ENCODE assay signal across 25 cellular contexts in the genomic region with DNA sequence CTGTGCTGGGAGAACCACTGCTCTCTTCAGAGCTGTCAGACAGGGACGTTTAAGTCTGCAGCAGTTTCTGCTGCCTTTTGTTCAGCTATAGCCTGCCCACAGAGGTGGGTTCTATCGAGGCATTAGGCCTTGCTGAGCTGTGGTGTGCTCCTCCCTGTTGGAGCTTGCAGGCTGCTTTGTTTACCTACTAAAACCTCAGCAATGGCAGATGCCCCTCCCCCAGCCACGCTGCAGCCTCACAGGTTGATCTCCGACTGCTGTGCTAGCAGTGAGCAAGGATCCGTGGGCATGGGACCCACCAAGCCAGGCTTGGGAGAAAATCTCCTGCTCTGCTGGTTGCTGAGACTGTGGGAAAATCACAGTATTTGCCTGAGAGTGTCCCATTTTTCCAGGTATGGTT.
DNase-seq lines count a peak whose midpoint lies in the region; ATAC-seq, FAIRE-seq and TF ChIP-seq lines count a peak whose summit lies in the region.
"Had no signal": no experiment of that assay in that cellular context is flagged by ENCODE, and none has a peak within 500 bp of the region (broad histone marks: within the 10 kb centered on the region; RNA-seq: fewer than 3 reads in every experiment).

No MANE protein-coding gene starts in this region.

- H3K27ac ChIP-seq in HepG2 (ENCODE audit: extremely low read length, insufficient read depth, low read length): no peak overlapping the region
- H3K27ac ChIP-seq in right lobe of liver: no peak overlapping the region
- no peak overlapping the region for H3K27ac ChIP-seq in endodermal cell (ENCODE audit: low read depth, low read length)
- H3K27ac ChIP-seq: SJCRH30 had no signal

- WGBS in HepG2 (ENCODE audit: low lambda C conversion rate): no CpG with 5 or more reads among the region's 5 CpGs
- WGBS in right lobe of liver (ENCODE audit: insufficient coverage, low coverage, low lambda C conversion rate, missing lambda C conversion rate): no CpG with 5 or more reads among the region's 5 CpGs
- WGBS in endodermal cell (ENCODE audit: insufficient coverage in 1 of 2, insufficient read length in 1 of 2), 2 experiments: 60% methylated on average over 1 to 5 of the region's 5 CpGs

- TF ChIP-seq POLR2A in HepG2 (IDR thresholded peaks at IDR 0.05; ENCODE audit: insufficient read depth in 1 of 2, low read depth in 2 of 2, low read length in 2 of 2) (no peak), right lobe of liver (IDR thresholded peaks at IDR 0.05) (no peak)

- H3K9me3 Mint-ChIP-seq in endodermal cell (peaks cover 56% of the 10 kb centered on the region), osteocyte (ENCODE audit: unreplicated experiment) (peaks cover 19% of the 10 kb centered on the region)
- peaks cover 6 to 9% of the 10 kb centered on the region in 2 donors for H3K9me3 Mint-ChIP-seq in stimulated activated naive B cell treated with anti-CD40 and anti-IgM and Interleukin-4, amounts not matched to agents 10 μg/mL and 1 μg/mL and 100 μg/mL, for 72 hours

- no peak for DNase-seq in HepG2 (ENCODE audit: low spot score)
- DNase-seq in right lobe of liver: no peak
- peak; percentile 0 for DNase-seq in NCI-H774 (lab: John Stamatoyannopoulos, UW)
- peak; percentile 66 for DNase-seq in endodermal cell
- DNase-seq in osteocyte (ENCODE audit: extremely low spot score, unreplicated experiment): peak; percentile 65
- DNase-seq in stimulated activated naive B cell treated with anti-CD40 and anti-IgM and Interleukin-4, amounts not matched to agents 10 μg/mL and 1 μg/mL and 100 μg/mL, for 72 hours: no peak
- DNase-seq in AML-193 (lab: John Stamatoyannopoulos, UW): no peak
- DNase-seq: DMS53; GF-D8; Kasumi-1; MG63; NCI-H1048; NCI-H1436; NCI-H187 treated with DMSO at 0.1 percent for 48 hours; NCI-H2227 treated with DMSO at 0.1 percent for 48 hours; NCI-H510A; NK-92 treated with Interleukin-12 subunit alpha and Interleukin-12 subunit beta, amount 100 ng/mL, for 24 hours; SJCRH30 had no signal

- no peak for TF ChIP-seq RAD21 in HepG2 (CRISPR knock-in tag; IDR thresholded peaks at IDR 0.05)

- H3K36me3 Mint-ChIP-seq in endodermal cell (ENCODE audit: low read depth) (no peaks in the 10 kb centered on the region), osteocyte (ENCODE audit: unreplicated experiment) (no peaks in the 10 kb centered on the region)
- H3K36me3 Mint-ChIP-seq in stimulated activated naive B cell treated with anti-CD40 and anti-IgM and Interleukin-4, amounts not matched to agents 10 μg/mL and 1 μg/mL and 100 μg/mL, for 72 hours: no peaks in the 10 kb centered on the region
- H3K36me3 Mint-ChIP-seq: CD14-positive monocyte had no signal

- TF ChIP-seq CTCF in HepG2 (CRISPR knock-in tag; IDR thresholded peaks at IDR 0.05): no peak
- no peak for TF ChIP-seq CTCF in right lobe of liver (IDR thresholded peaks at IDR 0.05)
- TF ChIP-seq CTCF in endodermal cell (conservative IDR thresholded peaks at IDR 0.05): no peak
- TF ChIP-seq CTCF in osteocyte (IDR thresholded peaks at IDR 0.05): no peak

- no peak overlapping the region for H3K4me3 ChIP-seq in HepG2 (replicated peaks in 1 of 3; ENCODE audit: insufficient read depth in 1 of 3, low read depth in 2 of 3, low read length in 3 of 3)
- no peak overlapping the region for H3K4me3 ChIP-seq in right lobe of liver
- H3K4me3 ChIP-seq in endodermal cell (ENCODE audit: low read length): no peak overlapping the region
- H3K4me3 ChIP-seq: MG63, SJCRH30 had no signal

- no peak overlapping the region; the same call in 1 of the 2 replicates for H3K4me2 ChIP-seq in HepG2 (ENCODE audit: low read depth, low read length)

- H3K9me3 ChIP-seq in HepG2 (ENCODE audit: low read length): no peaks in the 10 kb centered on the region
- no peaks in the 10 kb centered on the region for H3K9me3 ChIP-seq in right lobe of liver
- H3K9me3 ChIP-seq in endodermal cell (ENCODE audit: control insufficient read depth, low read length): no peaks in the 10 kb centered on the region
- H3K9me3 ChIP-seq: MG63, SJCRH30 had no signal

- H3K27me3 ChIP-seq in HepG2 (ENCODE audit: control insufficient read depth in 1 of 2, insufficient read depth in 2 of 2, low read length in 2 of 2) (no peaks in the 10 kb centered on the region), right lobe of liver (no peaks in the 10 kb centered on the region), endodermal cell (ENCODE audit: control insufficient read depth, insufficient read depth, low read length, poor library complexity, severe bottlenecking) (no peaks in the 10 kb centered on the region)
- H3K27me3 ChIP-seq: MG63, SJCRH30 had no signal

- H3K27me3 Mint-ChIP-seq in endodermal cell (ENCODE audit: insufficient read depth): peaks cover 7% of the 10 kb centered on the region
- H3K27me3 Mint-ChIP-seq in osteocyte (ENCODE audit: unreplicated experiment): no peaks in the 10 kb centered on the region
- no peaks in the 10 kb centered on the region for H3K27me3 Mint-ChIP-seq in stimulated activated naive B cell treated with anti-CD40 and anti-IgM and Interleukin-4, amounts not matched to agents 10 μg/mL and 1 μg/mL and 100 μg/mL, for 72 hours
- H3K27me3 Mint-ChIP-seq: B cell had no signal

- ATAC-seq in HepG2 (no peak), right lobe of liver (no peak), HG02642 (IDR thresholded peaks at IDR 0.05; ENCODE audit: poor library complexity, unreplicated experiment) (no peak)
- no peak for ATAC-seq in stimulated activated naive B cell treated with anti-CD40 and anti-IgM and Interleukin-4, amounts not matched to agents 10 μg/mL and 1 μg/mL and 100 μg/mL, for 72 hours (replicated peaks)

- no peak for FAIRE-seq in HepG2 (lab: Jason Lieb, UNC)
- FAIRE-seq: A204.1, GM19239, H1, RCC 7860 had no signal

- no peaks in the 10 kb centered on the region for H4K20me1 ChIP-seq in HepG2 (ENCODE audit: insufficient read depth, low read length)

- H3K9ac ChIP-seq in HepG2 (ENCODE audit: insufficient read depth, low read depth, low read length) (no peak overlapping the region), endodermal cell (ENCODE audit: extremely low read depth, low read length, poor library complexity, severe bottlenecking) (no peak overlapping the region)

- H3K4me1 Mint-ChIP-seq in endodermal cell (no peaks in the 10 kb centered on the region), osteocyte (ENCODE audit: unreplicated experiment) (no peaks in the 10 kb centered on the region)
- H3K4me1 Mint-ChIP-seq in stimulated activated naive B cell treated with anti-CD40 and anti-IgM and Interleukin-4, amounts not matched to agents 10 μg/mL and 1 μg/mL and 100 μg/mL, for 72 hours: no peaks in the 10 kb centered on the region
- H3K4me1 Mint-ChIP-seq: B cell, CD14-positive monocyte had no signal

- H3K4me3 Mint-ChIP-seq in endodermal cell (no peak overlapping the region), osteocyte (ENCODE audit: unreplicated experiment) (no peak overlapping the region)
- H3K4me3 Mint-ChIP-seq in stimulated activated naive B cell treated with anti-CD40 and anti-IgM and Interleukin-4, amounts not matched to agents 10 μg/mL and 1 μg/mL and 100 μg/mL, for 72 hours: no peak overlapping the region
- H3K4me3 Mint-ChIP-seq: B cell, CD14-positive monocyte had no signal

- H2AFZ ChIP-seq in HepG2 (ENCODE audit: low read length): no peak overlapping the region

- H3K36me3 ChIP-seq in HepG2 (replicated peaks in 1 of 2; ENCODE audit: control insufficient read depth in 1 of 2, insufficient read depth in 2 of 2, low read length in 2 of 2) (no peaks in the 10 kb centered on the region), right lobe of liver (no peaks in the 10 kb centered on the region), endodermal cell (ENCODE audit: control insufficient read depth, insufficient read depth, low read length) (no peaks in the 10 kb centered on the region)
- H3K36me3 ChIP-seq: MG63, SJCRH30 had no signal

- intact Hi-C loops in HepG2 (cut with micrococcal nuclease; ENCODE audit: unreplicated experiment): no loop called here
- intact Hi-C loops in right lobe of liver (cut with DNase I): no loop called here

- BruUV-seq in HepG2 (replicated peaks; lab: Mats Ljungman, UMichigan): no TSS peak

- in situ Hi-C loops in HepG2 (cut with HindIII; ENCODE audit: extremely low pct_ligation_motif_present, low pct_unique_long_range_greater_than_20kb): no loop called here

- H3K27ac Mint-ChIP-seq in endodermal cell: no peak overlapping the region
- H3K27ac Mint-ChIP-seq in osteocyte (ENCODE audit: unreplicated experiment): no peak overlapping the region
- no peak overlapping the region for H3K27ac Mint-ChIP-seq in stimulated activated naive B cell treated with anti-CD40 and anti-IgM and Interleukin-4, amounts not matched to agents 10 μg/mL and 1 μg/mL and 100 μg/mL, for 72 hours
- H3K27ac Mint-ChIP-seq: B cell, CD14-positive monocyte had no signal

- CTCF ChIA-PET in HepG2 (lab: Yijun Ruan, JAX; ENCODE audit: low intra/inter-chr PET ratio, low total read pairs): no interaction called here

- no peaks in the 10 kb centered on the region for H3K79me2 ChIP-seq in HepG2 (ENCODE audit: insufficient read depth, low read length)

- POLR2A ChIA-PET in HepG2 (lab: Yijun Ruan, JAX): no interaction called here

- H3K4me1 ChIP-seq in HepG2 (ENCODE audit: insufficient read depth, low read length): no peaks in the 10 kb centered on the region
- no peaks in the 10 kb centered on the region for H3K4me1 ChIP-seq in right lobe of liver
- no peaks in the 10 kb centered on the region for H3K4me1 ChIP-seq in endodermal cell (ENCODE audit: control insufficient read depth, insufficient read depth, low read length)
- H3K4me1 ChIP-seq: SJCRH30 had no signal

- TF ChIP-seq EP300 in HepG2 (IDR thresholded peaks at IDR 0.05; ENCODE audit: low read depth in 2 of 2, low read length in 2 of 2): no peak
- TF ChIP-seq EP300 in HepG2 (CRISPR knock-in tag; IDR thresholded peaks at IDR 0.05; ENCODE audit: borderline replicate concordance): no peak

Comparison
In these comparisons a context has a peak if more than half of its experiments do, and no peak if none do; other contexts are left out.
1. DNase-seq: peak in NCI-H774 (single experiment), endodermal cell (single experiment) and osteocyte (single experiment); none in HepG2 (single experiment), right lobe of liver (0 of 3), stimulated activated naive B cell treated with anti-CD40 and anti-IgM and Interleukin-4, amounts not matched to agents 10 μg/mL and 1 μg/mL and 100 μg/mL, for 72 hours (single experiment) and AML-193 (0 of 2).